32 cellular contexts compared by ENCODE assay signal in the genomic region with DNA sequence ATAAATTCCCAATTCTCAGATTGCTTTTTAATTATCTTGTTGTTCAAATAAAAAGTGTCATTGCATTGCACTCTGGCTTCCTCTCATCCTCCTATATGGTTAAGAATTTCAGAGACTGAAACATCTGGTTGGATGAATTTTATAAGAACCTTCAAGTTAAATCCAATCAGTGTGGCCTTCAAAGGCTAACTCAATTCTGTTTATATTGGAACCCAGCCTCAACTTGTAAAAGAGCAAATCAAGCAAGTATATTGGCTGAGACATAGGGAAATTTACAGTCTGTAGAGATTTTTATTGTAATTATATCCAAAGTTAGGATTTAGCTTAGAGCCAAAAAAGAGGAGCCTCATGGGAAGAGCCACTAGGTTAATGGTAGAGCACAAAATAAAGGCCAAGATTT.
"Had no signal": no experiment of that assay in that cellular context is flagged by ENCODE, and none has a peak within 500 bp of the region (broad histone marks: within the 10 kb centered on the region; RNA-seq: fewer than 3 reads in every experiment).

No MANE protein-coding gene starts in this region.

- ATAC-seq: activated naive CD4-positive, alpha-beta T cell treated with anti-CD3 and anti-CD28 coated beads, Interleukin-2, amount 50 U/mL, for 72 hours; activated naive CD8-positive, alpha-beta T cell treated with anti-CD3 and anti-CD28 coated beads, Interleukin-2, amount 50 U/mL, for 24 hours; activated T-cell treated with anti-CD3 and anti-CD28 coated beads, Interleukin-2, amount 50 U/mL, for 4 hours; activated T-cell treated with anti-CD3 and anti-CD28 coated beads, Interleukin-2, amount 50 U/mL, for 72 hours; activated T-helper 17 cell treated with anti-CD3 and anti-CD28 coated beads, Interleukin-2, amount 50 U/mL, for 72 hours; body of pancreas had no signal

- H3K27ac ChIP-seq: adrenal gland, ascending aorta, body of pancreas, brain microvascular endothelial cell, breast epithelium, cardiac muscle cell had no signal

- H3K36me3 ChIP-seq: adrenal gland, ascending aorta, brain microvascular endothelial cell, breast epithelium, cardiac muscle cell had no signal

- H3K9me3 ChIP-seq: adrenal gland, ascending aorta, body of pancreas, breast epithelium had no signal

- H3K4me1 ChIP-seq: adrenal gland, ascending aorta, breast epithelium had no signal

- DNase-seq: activated effector memory CD4-positive, alpha-beta T cell treated with anti-CD3 and anti-CD28 coated beads, Interleukin-2, amount 50 U/mL, for 16 hours; activated effector memory CD4-positive, alpha-beta T cell treated with Interleukin-2 at 50 U/mL for 16 hours; activated gamma-delta T cell; activated gamma-delta T cell treated with Interleukin-2 at 50 U/mL for 16 hours; activated naive CD4-positive, alpha-beta T cell; activated naive CD4-positive, alpha-beta T cell treated with anti-CD3 and anti-CD28 coated beads for 36 hours; activated naive CD4-positive, alpha-beta T cell treated with anti-CD3 and anti-CD28 coated beads, Interleukin-2, amount 10 ng/mL, durations not matched to agents 7 days and 5 days; activated naive CD4-positive, alpha-beta T cell treated with anti-CD3 and anti-CD28 coated beads, Interleukin-2, amount 50 U/mL, for 16 hours; activated naive CD4-positive, alpha-beta T cell treated with Interleukin-2 at 50 U/mL for 16 hours; activated naive CD8-positive, alpha-beta T cell treated with anti-CD3 and anti-CD28 coated beads for 36 hours; activated naive CD8-positive, alpha-beta T cell treated with anti-CD3 and anti-CD28 coated beads, Interleukin-2, amount 10 ng/mL, durations not matched to agents 7 days and 5 days; activated naive CD8-positive, alpha-beta T cell treated with anti-CD3 and anti-CD28 coated beads, Interleukin-2, amount 50 U/mL, for 24 hours; activated T-cell treated with anti-CD3 and anti-CD28 coated beads, Interleukin-2, amount 50 U/mL, for 1 hour; activated T-cell treated with anti-CD3 and anti-CD28 coated beads, Interleukin-2, amount 50 U/mL, for 24 hours; activated T-cell treated with anti-CD3 and anti-CD28 coated beads, Interleukin-2, amount 50 U/mL, for 4 hours; activated T-cell treated with anti-CD3 and anti-CD28 coated beads, Interleukin-2, amount 50 U/mL, for 48 hours; activated T-cell treated with anti-CD3 and anti-CD28 coated beads, Interleukin-2, amount 50 U/mL, for 72 hours; adrenal gland; amniotic stem cell; amygdala; anterior cingulate cortex; aorta; body of pancreas; brain microvascular endothelial cell; caudate nucleus; central memory CD4-positive, alpha-beta T cell; cerebellar nuclear complex had no signal

- H3K4me3 ChIP-seq: adrenal gland, ascending aorta, body of pancreas, breast epithelium, cardiac muscle cell had no signal

- H3K27me3 ChIP-seq: adrenal gland, ascending aorta, body of pancreas, brain microvascular endothelial cell, breast epithelium, cardiac muscle cell had no signal
